1 cellular context compared by ENCODE assay signal in genomic region chr4:82890602-82890912, GRCh38.
TF ChIP-seq lines count a peak whose summit lies in the region.

No MANE protein-coding gene starts in this region.

TF ChIP-seq in HepG2, 621 proteins besides CTCF, POLR2A, EP300 and RAD21:
- TF ChIP-seq HBP1 (CRISPR knock-in tag; IDR thresholded peaks at IDR 0.05; ENCODE audit: low read depth) (0 out of 2 replicates have a peak, but pooled peaks have one; percentile 36), HDAC6 (IDR thresholded peaks at IDR 0.05; ENCODE audit: low read depth, low read length) (peak; percentile 69; the same call in 1 of the 2 replicates), KDM5A (IDR thresholded peaks at IDR 0.05; ENCODE audit: borderline replicate concordance, low read length) (peak; percentile 32; the same call in 1 of the 2 replicates), ZKSCAN5 (CRISPR knock-in tag; IDR thresholded peaks at IDR 0.05) (no peak), ZHX1 (CRISPR knock-in tag; IDR thresholded peaks at IDR 0.05; ENCODE audit: low read depth) (no peak), ZNF841 (CRISPR knock-in tag; IDR thresholded peaks at IDR 0.05; ENCODE audit: borderline replicate concordance) (0 out of 2 replicates have a peak, but pooled peaks have one; percentile 8), IRF2 (CRISPR knock-in tag; IDR thresholded peaks at IDR 0.05) (no peak), YY1 (IDR thresholded peaks at IDR 0.05; ENCODE audit: insufficient read depth, insufficient replicate concordance, low read depth, low read length) (no peak), MBD4 (IDR thresholded peaks at IDR 0.05; ENCODE audit: borderline replicate concordance, low read length) (no peak), FUBP1 (CRISPR knock-in tag; IDR thresholded peaks at IDR 0.05; ENCODE audit: borderline replicate concordance) (no peak), PCBP2 (optimal IDR thresholded peaks at IDR 0.05; ENCODE audit: low read depth, low read length, poor library complexity, severe bottlenecking) (no peak), GPN1 (CRISPR knock-in tag; IDR thresholded peaks at IDR 0.05; ENCODE audit: borderline replicate concordance) (no peak), ZNF660 (CRISPR knock-in tag; IDR thresholded peaks at IDR 0.05; ENCODE audit: borderline replicate concordance, low read depth) (no peak), PHF8 (CRISPR knock-in tag; IDR thresholded peaks at IDR 0.05) (no peak), ZNF350 (CRISPR knock-in tag; IDR thresholded peaks at IDR 0.05; ENCODE audit: borderline replicate concordance, low read depth) (no peak), ZNF558 (CRISPR knock-in tag; IDR thresholded peaks at IDR 0.05; ENCODE audit: borderline replicate concordance) (no peak), ZNF10 (CRISPR knock-in tag; IDR thresholded peaks at IDR 0.05; ENCODE audit: borderline replicate concordance, low read depth) (no peak), REST (IDR thresholded peaks at IDR 0.05; ENCODE audit: borderline replicate concordance in 1 of 2, low read depth in 1 of 2, low read length in 2 of 2) (no peak), NFIC (IDR thresholded peaks at IDR 0.05; ENCODE audit: low read length) (0 out of 2 replicates have a peak, but pooled peaks have one; percentile 5), ATF5 (CRISPR knock-in tag; IDR thresholded peaks at IDR 0.05; ENCODE audit: low read depth) (no peak), NCOA2 (CRISPR knock-in tag; IDR thresholded peaks at IDR 0.05) (no peak), PRDM15 (CRISPR knock-in tag; IDR thresholded peaks at IDR 0.05) (no peak), ZNF614 (CRISPR knock-in tag; IDR thresholded peaks at IDR 0.05; ENCODE audit: borderline replicate concordance) (no peak), ZNF512 (CRISPR knock-in tag; IDR thresholded peaks at IDR 0.05) (no peak), CENPBD1 (CRISPR knock-in tag; IDR thresholded peaks at IDR 0.05; ENCODE audit: borderline replicate concordance, low read depth) (no peak), SP140L (CRISPR knock-in tag; IDR thresholded peaks at IDR 0.05; ENCODE audit: borderline replicate concordance) (no peak), KDM6A (CRISPR knock-in tag; IDR thresholded peaks at IDR 0.05; ENCODE audit: low read depth) (no peak), ZNF790 (CRISPR knock-in tag; IDR thresholded peaks at IDR 0.05; ENCODE audit: borderline replicate concordance) (no peak), IKZF4 (CRISPR knock-in tag; IDR thresholded peaks at IDR 0.05; ENCODE audit: borderline replicate concordance, low read depth, not compliant biosample characterization) (no peak), LCORL (IDR thresholded peaks at IDR 0.05) (no peak), LCORL (CRISPR knock-in tag; IDR thresholded peaks at IDR 0.05) (no peak)
